In the genomic region with DNA sequence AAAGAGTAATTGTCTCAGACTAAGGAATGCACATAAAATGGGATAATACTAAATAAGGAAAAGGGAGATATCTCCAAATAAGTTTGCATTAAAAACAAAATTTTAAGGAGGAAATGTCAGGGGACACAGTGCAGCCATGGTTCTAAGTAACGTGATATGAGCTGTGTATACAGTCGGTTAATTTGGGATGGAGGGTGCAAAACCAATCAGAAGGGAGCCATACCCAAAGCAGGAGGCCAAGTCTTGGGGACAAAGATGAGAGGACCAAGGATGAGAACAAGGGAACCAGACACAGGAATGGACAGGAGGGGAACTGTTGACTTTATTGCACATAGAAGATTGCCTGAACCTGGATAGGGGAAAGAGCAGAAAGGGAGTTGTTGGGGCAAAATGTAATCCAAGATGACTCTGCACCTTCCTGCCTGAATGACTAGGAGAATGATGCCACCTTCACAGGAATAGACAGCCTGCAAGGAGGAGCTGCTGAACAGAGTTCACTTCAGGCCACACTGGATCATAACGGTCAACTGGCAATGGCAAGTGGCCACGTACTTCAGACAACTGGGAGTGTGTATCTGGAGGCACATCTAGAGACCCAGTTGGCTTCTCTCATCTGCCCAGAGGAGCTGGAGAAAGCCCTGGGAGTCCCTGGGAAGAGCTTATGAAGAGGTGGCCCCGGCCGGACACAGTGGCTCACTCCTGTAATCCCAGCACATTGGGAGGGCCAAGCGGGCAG, we compare ENCODE assay signal across 1 cellular context.
TF ChIP-seq lines count a peak whose summit lies in the region.

No MANE protein-coding gene starts in this region.

TF ChIP-seq in H1, 55 proteins besides CTCF, POLR2A, EP300 and RAD21:
- TF ChIP-seq GABPA (IDR thresholded peaks at IDR 0.05; ENCODE audit: borderline replicate concordance, insufficient read depth, low read length) (no peak), TEAD4 (IDR thresholded peaks at IDR 0.05; ENCODE audit: low read depth, low read length) (no peak), TAF1 (IDR thresholded peaks at IDR 0.05; ENCODE audit: low read depth, low read length) (no peak), SIN3A (conservative IDR thresholded peaks at IDR 0.05 in 1 of 2, IDR thresholded peaks at IDR 0.05 in 1 of 2; ENCODE audit: low read depth in 1 of 2, low read length in 2 of 2) (no peak), NRF1 (IDR thresholded peaks at IDR 0.05; ENCODE audit: low read depth, low read length) (no peak), JUN (IDR thresholded peaks at IDR 0.05; ENCODE audit: low read depth, low read length) (no peak), CBX8 (IDR thresholded peaks at IDR 0.05; ENCODE audit: borderline replicate concordance, low read depth, low read length) (no peak), NANOG (IDR thresholded peaks at IDR 0.05; ENCODE audit: insufficient read depth, low read depth, low read length, poor library complexity, severe bottlenecking) (no peak), CHD2 (IDR thresholded peaks at IDR 0.05; ENCODE audit: low read length) (no peak), MAFK (IDR thresholded peaks at IDR 0.05; ENCODE audit: low read depth, low read length) (no peak)
- TF ChIP-seq, protein P1, sequence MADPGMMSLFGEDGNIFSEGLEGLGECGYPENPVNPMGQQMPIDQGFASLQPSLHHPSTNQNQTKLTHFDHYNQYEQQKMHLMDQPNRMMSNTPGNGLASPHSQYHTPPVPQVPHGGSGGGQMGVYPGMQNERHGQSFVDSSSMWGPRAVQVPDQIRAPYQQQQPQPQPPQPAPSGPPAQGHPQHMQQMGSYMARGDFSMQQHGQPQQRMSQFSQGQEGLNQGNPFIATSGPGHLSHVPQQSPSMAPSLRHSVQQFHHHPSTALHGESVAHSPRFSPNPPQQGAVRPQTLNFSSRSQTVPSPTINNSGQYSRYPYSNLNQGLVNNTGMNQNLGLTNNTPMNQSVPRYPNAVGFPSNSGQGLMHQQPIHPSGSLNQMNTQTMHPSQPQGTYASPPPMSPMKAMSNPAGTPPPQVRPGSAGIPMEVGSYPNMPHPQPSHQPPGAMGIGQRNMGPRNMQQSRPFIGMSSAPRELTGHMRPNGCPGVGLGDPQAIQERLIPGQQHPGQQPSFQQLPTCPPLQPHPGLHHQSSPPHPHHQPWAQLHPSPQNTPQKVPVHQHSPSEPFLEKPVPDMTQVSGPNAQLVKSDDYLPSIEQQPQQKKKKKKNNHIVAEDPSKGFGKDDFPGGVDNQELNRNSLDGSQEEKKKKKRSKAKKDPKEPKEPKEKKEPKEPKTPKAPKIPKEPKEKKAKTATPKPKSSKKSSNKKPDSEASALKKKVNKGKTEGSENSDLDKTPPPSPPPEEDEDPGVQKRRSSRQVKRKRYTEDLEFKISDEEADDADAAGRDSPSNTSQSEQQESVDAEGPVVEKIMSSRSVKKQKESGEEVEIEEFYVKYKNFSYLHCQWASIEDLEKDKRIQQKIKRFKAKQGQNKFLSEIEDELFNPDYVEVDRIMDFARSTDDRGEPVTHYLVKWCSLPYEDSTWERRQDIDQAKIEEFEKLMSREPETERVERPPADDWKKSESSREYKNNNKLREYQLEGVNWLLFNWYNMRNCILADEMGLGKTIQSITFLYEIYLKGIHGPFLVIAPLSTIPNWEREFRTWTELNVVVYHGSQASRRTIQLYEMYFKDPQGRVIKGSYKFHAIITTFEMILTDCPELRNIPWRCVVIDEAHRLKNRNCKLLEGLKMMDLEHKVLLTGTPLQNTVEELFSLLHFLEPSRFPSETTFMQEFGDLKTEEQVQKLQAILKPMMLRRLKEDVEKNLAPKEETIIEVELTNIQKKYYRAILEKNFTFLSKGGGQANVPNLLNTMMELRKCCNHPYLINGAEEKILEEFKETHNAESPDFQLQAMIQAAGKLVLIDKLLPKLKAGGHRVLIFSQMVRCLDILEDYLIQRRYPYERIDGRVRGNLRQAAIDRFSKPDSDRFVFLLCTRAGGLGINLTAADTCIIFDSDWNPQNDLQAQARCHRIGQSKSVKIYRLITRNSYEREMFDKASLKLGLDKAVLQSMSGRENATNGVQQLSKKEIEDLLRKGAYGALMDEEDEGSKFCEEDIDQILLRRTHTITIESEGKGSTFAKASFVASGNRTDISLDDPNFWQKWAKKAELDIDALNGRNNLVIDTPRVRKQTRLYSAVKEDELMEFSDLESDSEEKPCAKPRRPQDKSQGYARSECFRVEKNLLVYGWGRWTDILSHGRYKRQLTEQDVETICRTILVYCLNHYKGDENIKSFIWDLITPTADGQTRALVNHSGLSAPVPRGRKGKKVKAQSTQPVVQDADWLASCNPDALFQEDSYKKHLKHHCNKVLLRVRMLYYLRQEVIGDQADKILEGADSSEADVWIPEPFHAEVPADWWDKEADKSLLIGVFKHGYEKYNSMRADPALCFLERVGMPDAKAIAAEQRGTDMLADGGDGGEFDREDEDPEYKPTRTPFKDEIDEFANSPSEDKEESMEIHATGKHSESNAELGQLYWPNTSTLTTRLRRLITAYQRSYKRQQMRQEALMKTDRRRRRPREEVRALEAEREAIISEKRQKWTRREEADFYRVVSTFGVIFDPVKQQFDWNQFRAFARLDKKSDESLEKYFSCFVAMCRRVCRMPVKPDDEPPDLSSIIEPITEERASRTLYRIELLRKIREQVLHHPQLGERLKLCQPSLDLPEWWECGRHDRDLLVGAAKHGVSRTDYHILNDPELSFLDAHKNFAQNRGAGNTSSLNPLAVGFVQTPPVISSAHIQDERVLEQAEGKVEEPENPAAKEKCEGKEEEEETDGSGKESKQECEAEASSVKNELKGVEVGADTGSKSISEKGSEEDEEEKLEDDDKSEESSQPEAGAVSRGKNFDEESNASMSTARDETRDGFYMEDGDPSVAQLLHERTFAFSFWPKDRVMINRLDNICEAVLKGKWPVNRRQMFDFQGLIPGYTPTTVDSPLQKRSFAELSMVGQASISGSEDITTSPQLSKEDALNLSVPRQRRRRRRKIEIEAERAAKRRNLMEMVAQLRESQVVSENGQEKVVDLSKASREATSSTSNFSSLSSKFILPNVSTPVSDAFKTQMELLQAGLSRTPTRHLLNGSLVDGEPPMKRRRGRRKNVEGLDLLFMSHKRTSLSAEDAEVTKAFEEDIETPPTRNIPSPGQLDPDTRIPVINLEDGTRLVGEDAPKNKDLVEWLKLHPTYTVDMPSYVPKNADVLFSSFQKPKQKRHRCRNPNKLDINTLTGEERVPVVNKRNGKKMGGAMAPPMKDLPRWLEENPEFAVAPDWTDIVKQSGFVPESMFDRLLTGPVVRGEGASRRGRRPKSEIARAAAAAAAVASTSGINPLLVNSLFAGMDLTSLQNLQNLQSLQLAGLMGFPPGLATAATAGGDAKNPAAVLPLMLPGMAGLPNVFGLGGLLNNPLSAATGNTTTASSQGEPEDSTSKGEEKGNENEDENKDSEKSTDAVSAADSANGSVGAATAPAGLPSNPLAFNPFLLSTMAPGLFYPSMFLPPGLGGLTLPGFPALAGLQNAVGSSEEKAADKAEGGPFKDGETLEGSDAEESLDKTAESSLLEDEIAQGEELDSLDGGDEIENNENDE (IDR thresholded peaks at IDR 0.05; ENCODE audit: insufficient replicate concordance, low read length): no peak
